In genomic region chr15:67178569-67179210, GRCh38 we compare ENCODE assay signal across 11 cellular contexts.
DNase-seq lines count a peak whose midpoint lies in the region; ATAC-seq, FAIRE-seq and TF ChIP-seq lines count a peak whose summit lies in the region.
"Had no signal": no experiment of that assay in that cellular context is flagged by ENCODE, and none has a peak within 500 bp of the region (broad histone marks: within the 10 kb centered on the region; RNA-seq: fewer than 3 reads in every experiment).

No MANE protein-coding gene starts in this region.

- TF ChIP-seq CTCF in brain (conservative IDR thresholded peaks at IDR 0.05): no peak
- no peak for TF ChIP-seq CTCF in kidney (IDR thresholded peaks at IDR 0.05; ENCODE audit: borderline replicate concordance, extremely low read depth, insufficient read depth)
- no peak for TF ChIP-seq CTCF in upper lobe of left lung (IDR thresholded peaks at IDR 0.05)

- no peaks in the 10 kb centered on the region for H3K9me3 ChIP-seq in kidney (ENCODE audit: control insufficient read depth in 1 of 2, low read length in 2 of 2)
- no peaks in the 10 kb centered on the region for H3K9me3 ChIP-seq in upper lobe of left lung

- H3K4me3 Mint-ChIP-seq in T-helper 2 cell treated with Interferon-gamma antibody and Interleukin-4, amounts not matched to agents 5 μg/mL and 100 μg/mL, for 36 hours: no peak overlapping the region
- H3K4me3 Mint-ChIP-seq in brain: no peak overlapping the region
- H3K4me3 Mint-ChIP-seq: activated naive CD4-positive, alpha-beta T cell treated with anti-CD3 and anti-CD28 coated beads for 36 hours had no signal

- WGBS in upper lobe of left lung, 2 donors: 81 to 85% methylated on average over 11 of the region's 11 CpGs

- TF ChIP-seq POLR2A in upper lobe of left lung (IDR thresholded peaks at IDR 0.05): no peak

- H3K36me3 ChIP-seq in kidney (ENCODE audit: control insufficient read depth in 1 of 2, insufficient read depth in 2 of 2, low read length in 2 of 2): peaks cover 0 to 40% of the 10 kb centered on the region in 2 donors
- H3K36me3 ChIP-seq in upper lobe of left lung: peaks cover 0 to 14% (median 3%) of the 10 kb centered on the region in 4 donors

- peaks cover 59% of the 10 kb centered on the region for H3K36me3 Mint-ChIP-seq in T-helper 2 cell treated with Interferon-gamma antibody and Interleukin-4, amounts not matched to agents 5 μg/mL and 100 μg/mL, for 36 hours (ENCODE audit: low read depth)
- peaks cover 29% of the 10 kb centered on the region for H3K36me3 Mint-ChIP-seq in brain

- no peak for TF ChIP-seq EP300 in upper lobe of left lung (IDR thresholded peaks at IDR 0.05)

- no peak for DNase-seq in T-helper 2 cell treated with Interferon-gamma antibody and Interleukin-4, amounts not matched to agents 5 μg/mL and 100 μg/mL, for 36 hours (ENCODE audit: low spot score)
- DNase-seq in T-helper 2 cell: no peak
- peak; percentile 47 for DNase-seq in kidney
- no peak for DNase-seq in upper lobe of left lung
- no peak for DNase-seq in DMS79 (lab: John Stamatoyannopoulos, UW)
- no peak for DNase-seq in superior temporal gyrus (ENCODE audit: extremely low spot score)
- DNase-seq in NCI-H2196 treated with DMSO at 0.1 percent for 48 hours (lab: John Stamatoyannopoulos, UW; ENCODE audit: unreplicated experiment): no peak
- DNase-seq: activated naive CD4-positive, alpha-beta T cell treated with anti-CD3 and anti-CD28 coated beads for 36 hours had no signal

- H3K27ac ChIP-seq in kidney (ENCODE audit: low read depth in 2 of 2, low read length in 2 of 2) (no peak overlapping the region), upper lobe of left lung (peak overlapping the region in 3 of 4 donors; percentile 3 to 74 (median 67))
- H3K27ac ChIP-seq: 22Rv1, KMS-11 had no signal

- H3K27me3 ChIP-seq in upper lobe of left lung: no peaks in the 10 kb centered on the region

- ATAC-seq in upper lobe of left lung (ENCODE audit: low FRiP score in 2 of 2): peak; percentile 68 to 79

- H3K27ac Mint-ChIP-seq in T-helper 2 cell treated with Interferon-gamma antibody and Interleukin-4, amounts not matched to agents 5 μg/mL and 100 μg/mL, for 36 hours: peak overlapping the region; percentile 2
- peak overlapping the region in 3 of 5 experiments; percentile 1 to 44 (median 4) for H3K27ac Mint-ChIP-seq in brain
- H3K27ac Mint-ChIP-seq: activated naive CD4-positive, alpha-beta T cell treated with anti-CD3 and anti-CD28 coated beads for 36 hours had no signal

- intact Hi-C loops in kidney (cut with DNase I): no loop called here

- H3K4me1 ChIP-seq in kidney (ENCODE audit: control insufficient read depth in 1 of 2, insufficient read depth in 1 of 2, low read depth in 1 of 2, low read length in 2 of 2) (peaks cover 7 to 14% of the 10 kb centered on the region in 2 donors), upper lobe of left lung (peaks cover 25 to 36% (median 28%) of the 10 kb centered on the region in 4 donors)

- peaks cover 17% of the 10 kb centered on the region for H3K4me1 Mint-ChIP-seq in T-helper 2 cell treated with Interferon-gamma antibody and Interleukin-4, amounts not matched to agents 5 μg/mL and 100 μg/mL, for 36 hours (ENCODE audit: low read depth)
- peaks cover 45% of the 10 kb centered on the region for H3K4me1 Mint-ChIP-seq in brain

- H3K9me3 Mint-ChIP-seq in T-helper 2 cell treated with Interferon-gamma antibody and Interleukin-4, amounts not matched to agents 5 μg/mL and 100 μg/mL, for 36 hours: no peaks in the 10 kb centered on the region
- no peaks in the 10 kb centered on the region for H3K9me3 Mint-ChIP-seq in brain
- H3K9me3 Mint-ChIP-seq: activated naive CD4-positive, alpha-beta T cell treated with anti-CD3 and anti-CD28 coated beads for 36 hours had no signal

- H3K27me3 Mint-ChIP-seq in T-helper 2 cell treated with Interferon-gamma antibody and Interleukin-4, amounts not matched to agents 5 μg/mL and 100 μg/mL, for 36 hours (ENCODE audit: low read depth): no peaks in the 10 kb centered on the region
- no peaks in the 10 kb centered on the region for H3K27me3 Mint-ChIP-seq in brain

- no peak for FAIRE-seq in kidney (lab: Jason Lieb, UNC)

- no peak overlapping the region for H3K9ac ChIP-seq in kidney (ENCODE audit: low read length in 2 of 2)
- H3K9ac ChIP-seq: KMS-11 had no signal

- H3K4me3 ChIP-seq in kidney (ENCODE audit: low read length in 2 of 2): no peak overlapping the region
- H3K4me3 ChIP-seq in upper lobe of left lung: no peak overlapping the region

Comparison
In these comparisons a context has a peak if more than half of its experiments do, and no peak if none do; other contexts are left out.
1. H3K27ac ChIP-seq: peak in upper lobe of left lung (3 of 4); none in kidney (0 of 2).